ENCODE assay signal across 8 cellular contexts in genomic region chr1:182392045-182393028, GRCh38. TPM values are rescaled to one million over a fixed set of nuclear protein-coding genes. Genes with fewer than 3 reads are reported as not detected.
A peak's percentile ranks its signal among the peaks of the same experiment; 100 is the strongest.
DNase-seq lines count a peak whose midpoint lies in the region; ATAC-seq, FAIRE-seq and TF ChIP-seq lines count a peak whose summit lies in the region.

No MANE protein-coding gene starts in this region.

- H3K27me3 ChIP-seq in foreskin keratinocyte = no peaks in the 10 kb centered on the region

- peak; percentile 48 for FAIRE-seq in GM12892 (lab: Jason Lieb, UNC)

- peak overlapping the region; percentile 90 for H3K27ac ChIP-seq in foreskin keratinocyte

- DNase-seq in GM12892 (ENCODE audit: insufficient read length) (peak; percentile 27), NCI-H2196 (lab: John Stamatoyannopoulos, UW; ENCODE audit: unreplicated experiment) (peak; percentile 70), activated gamma-delta T cell (lab: John Stamatoyannopoulos, UW) (peak; percentile 28), foreskin keratinocyte (peak in 1 of 2 donors; percentile 20), omental fat pad (ENCODE audit: low spot score) (no peak), cortex of kidney (lab: John Stamatoyannopoulos, UW) (no peak)
- DNase-seq in effector CD8-positive, alpha-beta T cell (lab: John Stamatoyannopoulos, UW) = no peak

- H3K4me1 ChIP-seq in foreskin keratinocyte = peaks cover 17% of the 10 kb centered on the region

- TF ChIP-seq POLR2A in GM12892 (IDR thresholded peaks at IDR 0.05; ENCODE audit: low read depth, low read length) = no peak

- ATAC-seq in HG02981 (IDR thresholded peaks at IDR 0.05; ENCODE audit: unreplicated experiment) (peak; percentile 12), foreskin keratinocyte (peak; percentile 5), omental fat pad (ENCODE audit: low FRiP score) (peak; percentile 15)

- no peak for TF ChIP-seq CTCF in foreskin keratinocyte (conservative IDR thresholded peaks at IDR 0.05)
- no peak for TF ChIP-seq CTCF in omental fat pad (IDR thresholded peaks at IDR 0.05)

RNA-seq across cellular contexts. Expression of gene GLUL, which starts 0.7 kb away (rescaled TPM):
- polyA plus RNA-seq in GM12892 (2012; ENCODE audit: missing spikeins) = 167 TPM
- 525 and 901 TPM in 2 replicates for total RNA-seq in foreskin keratinocyte
- polyA plus RNA-seq in foreskin keratinocyte = 132 and 282 TPM in 2 replicates
- total RNA-seq in omental fat pad = over 10,000 TPM in 1 of 4 donors, 1,000 to 10,000 TPM in 3; 5,022 to 14,857 (median 5,938) TPM

RNA-seq across cellular contexts. Expression of gene TEDDM1, which starts 8.1 kb away (rescaled TPM):
- polyA plus RNA-seq in GM12892 (2012; ENCODE audit: missing spikeins) = 0.19 TPM
- not detected in 2 replicates for total RNA-seq in foreskin keratinocyte
- polyA plus RNA-seq in foreskin keratinocyte = not detected in 2 replicates
- not detected for total RNA-seq in omental fat pad

RNA-seq across cellular contexts. Expression of gene RGSL1, which starts 57.6 kb away (rescaled TPM):
- polyA plus RNA-seq in GM12892 (2012; ENCODE audit: missing spikeins) = 0.06 TPM
- total RNA-seq in foreskin keratinocyte (not detected in 2 replicates), omental fat pad (1 to 10 TPM in 1 of 4 donors, not detected in 3; 1.7 TPM)
- not detected in 2 replicates for polyA plus RNA-seq in foreskin keratinocyte

Comparison
In these comparisons a context has a peak if more than half of its experiments do, and no peak if none do; other contexts are left out.
1. DNase-seq: peak in GM12892 (single experiment), NCI-H2196 (single experiment) and activated gamma-delta T cell (single experiment); none in omental fat pad (single experiment), effector CD8-positive, alpha-beta T cell (single experiment) and cortex of kidney (single experiment).
2. Peak in every context shown above with its lines, with median percentiles within 50 percentile points of each other: ATAC-seq.